ENCODE assay signal across 13 cellular contexts in genomic region chr14:69880051-69880487, GRCh38. TPM values are rescaled to one million over a fixed set of nuclear protein-coding genes. Genes with fewer than 3 reads are reported as not detected.
DNase-seq lines count a peak whose midpoint lies in the region; ATAC-seq, FAIRE-seq and TF ChIP-seq lines count a peak whose summit lies in the region.
"Had no signal": no experiment of that assay in that cellular context is flagged by ENCODE, and none has a peak within 500 bp of the region (broad histone marks: within the 10 kb centered on the region; RNA-seq: fewer than 3 reads in every experiment).

No MANE protein-coding gene starts in this region.

- peaks cover 7% of the 10 kb centered on the region for H3K4me1 Mint-ChIP-seq in chondrocyte (ENCODE audit: low read depth)
- peaks cover 9% of the 10 kb centered on the region for H3K4me1 Mint-ChIP-seq in mesothelial cell of epicardium

- H3K27me3 Mint-ChIP-seq in chondrocyte (ENCODE audit: low read depth) = peaks cover 57% of the 10 kb centered on the region
- H3K27me3 Mint-ChIP-seq in mesothelial cell of epicardium (ENCODE audit: low read depth) = peaks cover 88% of the 10 kb centered on the region

- TF ChIP-seq CTCF in A549 (IDR thresholded peaks at IDR 0.05) (no peak), chondrocyte (IDR thresholded peaks at IDR 0.05) (no peak), mesothelial cell of epicardium (IDR thresholded peaks at IDR 0.05; ENCODE audit: unreplicated experiment) (no peak), ascending aorta (IDR thresholded peaks at IDR 0.05) (no peak)

- WGBS in A549 (ENCODE audit: missing lambda C conversion rate) = 33% methylated on average over 19 of the region's 21 CpGs
- 11% methylated on average over 21 of the region's 21 CpGs for WGBS in HUES64

- CTCF ChIA-PET in A549 (lab: Yijun Ruan, JAX) = interaction anchor here (1.2 to 6.6 kb wide), 5 partner anchors 8 to 166 kb away, joined by 4 to 57 read pairs (median 6); no protein-coding TSS in a partner anchor

- no peak for FAIRE-seq in A549 (lab: Jason Lieb, UNC)

- TF ChIP-seq EP300 in A549 (IDR thresholded peaks at IDR 0.05) = no peak

- no peak overlapping the region for H3K27ac Mint-ChIP-seq in chondrocyte (ENCODE audit: unreplicated experiment)
- no peak overlapping the region for H3K27ac Mint-ChIP-seq in mesothelial cell of epicardium
- H3K27ac Mint-ChIP-seq: activated CD4-positive, alpha-beta memory T cell treated with anti-CD3 and anti-CD28 coated beads for 36 hours; CD4-positive, alpha-beta memory T cell; stimulated activated naive CD8-positive, alpha-beta T cell treated with anti-CD3 and anti-CD28 coated beads, Interleukin-15, Interleukin-2, amounts not matched to agents 100 ng/mL and 50 ng/mL, for 24 hours had no signal

- H3K36me3 ChIP-seq in HUES64 (ENCODE audit: insufficient read depth, low read length) (no peaks in the 10 kb centered on the region), ascending aorta (no peaks in the 10 kb centered on the region)

- TF ChIP-seq POLR2A in A549 (IDR thresholded peaks at IDR 0.05; ENCODE audit: low read length) = no peak

- peak overlapping the region; percentile 75 for H3K4me2 ChIP-seq in A549
- H3K4me2 ChIP-seq: KMS-11 had no signal

- intact Hi-C loops in ascending aorta (cut with DNase I) = no loop called here

- no peaks in the 10 kb centered on the region for H3K9me3 ChIP-seq in A549
- H3K9me3 ChIP-seq in HUES64 (ENCODE audit: insufficient read depth, low read depth, low read length) = no peaks in the 10 kb centered on the region
- no peaks in the 10 kb centered on the region for H3K9me3 ChIP-seq in ascending aorta
- H3K9me3 ChIP-seq: body of pancreas had no signal

- H3K4me3 Mint-ChIP-seq in chondrocyte (ENCODE audit: unreplicated experiment) (peak overlapping the region; percentile 60), mesothelial cell of epicardium (peak overlapping the region; percentile 65)
- H3K4me3 Mint-ChIP-seq: activated CD4-positive, alpha-beta memory T cell treated with anti-CD3 and anti-CD28 coated beads for 36 hours; stimulated activated naive CD8-positive, alpha-beta T cell treated with anti-CD3 and anti-CD28 coated beads, Interleukin-15, Interleukin-2, amounts not matched to agents 100 ng/mL and 50 ng/mL, for 24 hours had no signal

- H3K4me3 ChIP-seq in A549 (peak overlapping the region; percentile 65), HUES64 (ENCODE audit: low read length) (peak overlapping the region; percentile 65), ascending aorta (peak overlapping the region in 1 of 2 donors; percentile 12)

- DNase-seq in A549 (ENCODE audit: low read depth in 1 of 2, low spot score in 1 of 2) (no peak), chondrocyte (ENCODE audit: low spot score) (no peak), mesothelial cell of epicardium (ENCODE audit: low spot score in 2 of 2, unreplicated experiment in 2 of 2) (no peak), ascending aorta (ENCODE audit: low spot score in 2 of 2) (no peak), NCI-H2029 treated with DMSO at 0.1 percent for 48 hours (lab: John Stamatoyannopoulos, UW) (no peak)
- no peak for DNase-seq in activated CD4-positive, CD25-positive, alpha-beta regulatory T cell treated with anti-CD3 and anti-CD28 coated beads, Interleukin-2, amount 50 U/mL, for 72 hours
- DNase-seq in activated naive CD4-positive, alpha-beta T cell treated with anti-CD3 and anti-CD28 coated beads, Interleukin-2, amount 50 U/mL, for 16 hours = no peak
- DNase-seq: activated CD4-positive, alpha-beta memory T cell treated with anti-CD3 and anti-CD28 coated beads for 36 hours; CD4-positive, alpha-beta memory T cell had no signal

- TF ChIP-seq RAD21 in A549 (conservative IDR thresholded peaks at IDR 0.05 in 1 of 2, IDR thresholded peaks at IDR 0.05 in 1 of 2) = no peak

- H3K4me1 ChIP-seq in A549 (peaks cover 20% of the 10 kb centered on the region; the same call in 2 of the 3 replicates), HUES64 (ENCODE audit: insufficient read depth, low read length) (peaks cover 6% of the 10 kb centered on the region), ascending aorta (no peaks in the 10 kb centered on the region)

- H3K36me3 Mint-ChIP-seq in chondrocyte (ENCODE audit: low read depth) = no peaks in the 10 kb centered on the region
- no peaks in the 10 kb centered on the region for H3K36me3 Mint-ChIP-seq in mesothelial cell of epicardium
- H3K36me3 Mint-ChIP-seq: activated CD4-positive, alpha-beta memory T cell treated with anti-CD3 and anti-CD28 coated beads for 36 hours; CD4-positive, alpha-beta memory T cell had no signal

- no peak overlapping the region for H3K9ac ChIP-seq in HUES64 (ENCODE audit: low read depth, low read length)
- H3K9ac ChIP-seq: KMS-11 had no signal

- H3K9me3 Mint-ChIP-seq in chondrocyte (ENCODE audit: low read depth) = no peaks in the 10 kb centered on the region
- H3K9me3 Mint-ChIP-seq in mesothelial cell of epicardium = no peaks in the 10 kb centered on the region
- H3K9me3 Mint-ChIP-seq: activated CD4-positive, alpha-beta memory T cell treated with anti-CD3 and anti-CD28 coated beads for 36 hours; CD4-positive, alpha-beta memory T cell; stimulated activated naive CD8-positive, alpha-beta T cell treated with anti-CD3 and anti-CD28 coated beads, Interleukin-15, Interleukin-2, amounts not matched to agents 100 ng/mL and 50 ng/mL, for 24 hours had no signal

- ATAC-seq in A549 = peak in 1 of 2 experiments; percentile 6; a peak in 1 of 6 replicates

- peaks cover 49% of the 10 kb centered on the region for H3K27me3 ChIP-seq in HUES64 (ENCODE audit: insufficient read depth, low read length)
- H3K27me3 ChIP-seq in ascending aorta = no peaks in the 10 kb centered on the region
- H3K27me3 ChIP-seq: body of pancreas had no signal

- H3K27ac ChIP-seq in A549 (peak overlapping the region; percentile 79 to 89), HUES64 (ENCODE audit: low read depth, low read length) (no peak overlapping the region), ascending aorta (no peak overlapping the region)
- H3K27ac ChIP-seq: KMS-11 had no signal

- POLR2A ChIA-PET in A549 (lab: Yijun Ruan, JAX) = no interaction called here

TF ChIP-seq in A549, 52 proteins besides CTCF, POLR2A, EP300 and RAD21:
- TF ChIP-seq CEBPB (IDR thresholded peaks at IDR 0.05) (peak; percentile 59 to 72; a peak in 3 of 4 replicates), CHD4 (IDR thresholded peaks at IDR 0.05; ENCODE audit: borderline replicate concordance) (no peak), REST (IDR thresholded peaks at IDR 0.05) (no peak), BHLHE40 (IDR thresholded peaks at IDR 0.05; ENCODE audit: low read depth, low read length) (no peak)

RNA-seq across cellular contexts. Expression of gene SMOC1, which starts 0.9 kb away (rescaled TPM):
- polyA plus RNA-seq in A549 (2011; rRNA removed) (18.4 and 31.8 TPM in 2 replicates), A549 (2017; fragmentation: RNase III; extraction: RNeasy Plus Mini Kit Qiagen cat#74134 plus additional on column Dnase treatment) (10.0 to 13.3 TPM (median 12.2 TPM) in 3 replicates)
- 7.6 and 10.9 TPM in 2 replicates for polyA plus RNA-seq in A549 (2012; cell fraction: cytosol; rRNA removed)
- polyA plus RNA-seq in A549 (2012; cell fraction: nucleus; rRNA removed) = 24.1 and 24.7 TPM in 2 replicates
- 20.3 and 20.8 TPM in 2 replicates for polyA minus RNA-seq in A549 (2011; rRNA and poly(A)+ RNA removed)
- polyA plus RNA-seq in HUES64 (2013, experiment 1 of 2) = 10.2 TPM
- 14.8 TPM for polyA plus RNA-seq in HUES64 (2013, experiment 2 of 2)
- total RNA-seq in chondrocyte (0.41 to 1.7 TPM (median 1.1 TPM) in 3 replicates), mesothelial cell of epicardium (1.4 to 2.0 TPM (median 1.5 TPM) in 3 replicates), ascending aorta (16.6 TPM)
- total RNA-seq: activated CD4-positive, alpha-beta memory T cell treated with anti-CD3 and anti-CD28 coated beads for 36 hours; CD4-positive, alpha-beta memory T cell had no signal
- polyA plus RNA-seq: CD4-positive, alpha-beta memory T cell had no signal

Comparison
In these comparisons a context has a peak if more than half of its experiments do, and no peak if none do; other contexts are left out.
1. H3K27ac ChIP-seq: peak in A549 (2 of 2); none in HUES64 (single experiment) and ascending aorta (0 of 2).